ENCODE assay signal across 8 cellular contexts in genomic region chr7:100583132-100584045, GRCh38. TPM values are rescaled to one million over a fixed set of nuclear protein-coding genes. Genes with fewer than 3 reads are reported as not detected.
A peak's percentile ranks its signal among the peaks of the same experiment; 100 is the strongest.
DNase-seq lines count a peak whose midpoint lies in the region; ATAC-seq, FAIRE-seq and TF ChIP-seq lines count a peak whose summit lies in the region.

No MANE protein-coding gene starts in this region.

- H3K36me3 Mint-ChIP-seq in astrocyte (ENCODE audit: low read depth, unreplicated experiment) = peaks cover 8% of the 10 kb centered on the region

- H3K4me1 ChIP-seq in astrocyte (ENCODE audit: insufficient read depth, low read length) = peaks cover 25% of the 10 kb centered on the region

- DNase-seq in GM18507 (ENCODE audit: extremely low spot score, insufficient read length, low read depth) (peak; percentile 32), SKM-1 treated with dmso at 0.1 percent for 144 hours (lab: John Stamatoyannopoulos, UW; ENCODE audit: unreplicated experiment) (peak; percentile 95), astrocyte (ENCODE audit: low read depth) (no peak), islet precursor cell (peak; percentile 85), NCI-H2107 treated with DMSO at 0.1 percent for 48 hours (lab: John Stamatoyannopoulos, UW; ENCODE audit: unreplicated experiment) (no peak), cerebellum (ENCODE audit: low spot score) (no peak)
- DNase-seq in stimulated activated CD4-positive, alpha-beta T cell treated with anti-CD3 and anti-CD28 coated beads, Interleukin-2, amount 100 ng/mL, for 4 hours (ENCODE audit: low read depth) = peak; percentile 29

- H3K27ac Mint-ChIP-seq in astrocyte (ENCODE audit: unreplicated experiment) = peak overlapping the region; percentile 75

- peak; percentile 87 for FAIRE-seq in GM18507 (lab: Jason Lieb, UNC)
- FAIRE-seq in astrocyte (lab: Jason Lieb, UNC) = no peak

- H4K20me1 ChIP-seq in astrocyte (ENCODE audit: insufficient read depth, low read length) = peaks cover 56% of the 10 kb centered on the region

- H3K4me1 Mint-ChIP-seq in astrocyte (ENCODE audit: low read depth, unreplicated experiment) = peaks cover 18% of the 10 kb centered on the region

- no peaks in the 10 kb centered on the region for H3K27me3 ChIP-seq in astrocyte (ENCODE audit: insufficient read depth, low read length)

- ATAC-seq in GM19035 (IDR thresholded peaks at IDR 0.05; ENCODE audit: unreplicated experiment) = no peak

- H3K4me3 Mint-ChIP-seq in astrocyte (ENCODE audit: unreplicated experiment) = peak overlapping the region; percentile 81

- H3K9me3 ChIP-seq in astrocyte (ENCODE audit: insufficient read depth, low read depth, low read length) = no peaks in the 10 kb centered on the region

- H3K27me3 Mint-ChIP-seq in astrocyte (ENCODE audit: low read depth, unreplicated experiment) = no peaks in the 10 kb centered on the region

- peak overlapping the region; percentile 38 for H2AFZ ChIP-seq in astrocyte (ENCODE audit: low read depth, low read length)

- H3K9ac ChIP-seq in astrocyte (ENCODE audit: low read length) = peak overlapping the region; percentile 78

- H3K27ac ChIP-seq in astrocyte (ENCODE audit: low read depth, low read length) = peak overlapping the region; percentile 79

- peaks cover 18% of the 10 kb centered on the region for H3K36me3 ChIP-seq in astrocyte (ENCODE audit: insufficient read depth, low read length)

- TF ChIP-seq CTCF in astrocyte (IDR thresholded peaks at IDR 0.05; ENCODE audit: insufficient read depth, low read depth, low read length) = no peak

- peak overlapping the region; percentile 52 for H3K4me3 ChIP-seq in astrocyte (ENCODE audit: insufficient read depth, low read depth, low read length)

- peak overlapping the region; percentile 99 for H3K4me2 ChIP-seq in astrocyte (ENCODE audit: low read length)

- no peaks in the 10 kb centered on the region for H3K9me3 Mint-ChIP-seq in astrocyte (ENCODE audit: unreplicated experiment)

- H3K79me2 ChIP-seq in astrocyte (ENCODE audit: insufficient read depth, low read length) = peaks cover 51% of the 10 kb centered on the region

RNA-seq across cellular contexts. Expression of gene LRCH4, which starts 2.5 kb away (rescaled TPM):
- total RNA-seq in astrocyte (52.7 and 62.5 TPM in 2 replicates), cerebellum (13.6 TPM)

RNA-seq across cellular contexts. Expression of gene FBXO24, which starts 2.7 kb away (rescaled TPM):
- total RNA-seq in astrocyte = 0.17 and 0.52 TPM in 2 replicates
- 0.45 TPM for total RNA-seq in cerebellum

RNA-seq across cellular contexts. Expression of gene SAP25, which starts 9.7 kb away (rescaled TPM):
- 1.4 and 1.9 TPM in 2 replicates for total RNA-seq in astrocyte
- not detected for total RNA-seq in cerebellum

RNA-seq across cellular contexts. Expression of gene PCOLCE, which starts 18.8 kb away (rescaled TPM):
- 10.8 and 15.5 TPM in 2 replicates for total RNA-seq in astrocyte
- total RNA-seq in cerebellum = 14.9 TPM

RNA-seq across cellular contexts. Expression of gene MOSPD3, which starts 29.0 kb away (rescaled TPM):
- total RNA-seq in astrocyte (18.8 and 20.2 TPM in 2 replicates), cerebellum (11.7 TPM)

Comparison
In these comparisons a context has a peak if more than half of its experiments do, and no peak if none do; other contexts are left out.
1. DNase-seq: peak in GM18507 (single experiment), SKM-1 treated with dmso at 0.1 percent for 144 hours (single experiment), islet precursor cell (single experiment) and stimulated activated CD4-positive, alpha-beta T cell treated with anti-CD3 and anti-CD28 coated beads, Interleukin-2, amount 100 ng/mL, for 4 hours (single experiment); none in astrocyte (single experiment), NCI-H2107 treated with DMSO at 0.1 percent for 48 hours (single experiment) and cerebellum (single experiment).